ENCODE assay signal across 32 cellular contexts in genomic region chrX:136237074-136237473, GRCh38.
"Had no signal": no experiment of that assay in that cellular context is flagged by ENCODE, and none has a peak within 500 bp of the region (broad histone marks: within the 10 kb centered on the region; RNA-seq: fewer than 3 reads in every experiment).

No MANE protein-coding gene starts in this region.

- H3K27ac ChIP-seq: adrenal gland, cardiac muscle cell, VCaP had no signal

- FAIRE-seq: bronchial epithelial cell, TTC549 had no signal

- H3K4me3 ChIP-seq: adrenal gland, cardiac muscle cell had no signal

- ATAC-seq: activated CD8-positive, alpha-beta T cell treated with anti-CD3 and anti-CD28 coated beads for 36 hours; activated naive CD4-positive, alpha-beta T cell treated with anti-CD3 and anti-CD28 coated beads, Interleukin-2, amount 50 U/mL, for 72 hours; activated T-cell treated with anti-CD3 and anti-CD28 coated beads, Interleukin-2, amount 50 U/mL, for 4 hours; activated T-cell treated with anti-CD3 and anti-CD28 coated beads, Interleukin-2, amount 50 U/mL, for 72 hours; activated T-helper 17 cell treated with anti-CD3 and anti-CD28 coated beads, Interleukin-2, amount 50 U/mL, for 72 hours had no signal

- H3K9me3 ChIP-seq: adrenal gland had no signal

- H3K4me1 ChIP-seq: adrenal gland had no signal

- DNase-seq: activated B cell treated with CpG ODN at 0.5 μM for 24 hours; activated CD4-positive, alpha-beta memory T cell treated with anti-CD3 and anti-CD28 coated beads for 36 hours; activated CD4-positive, alpha-beta T cell treated with anti-CD3 and anti-CD28 coated beads for 4 hours; activated CD4-positive, alpha-beta T cell treated with anti-CD3 and anti-CD28 coated beads, Interleukin-2, amount 10 ng/mL, durations not matched to agents 24 days and 14 days; activated CD4-positive, alpha-beta T cell treated with anti-CD3 and anti-CD28 coated beads, Interleukin-2, amount 50 U/mL, for 1 hour; activated CD4-positive, alpha-beta T cell treated with anti-CD3 and anti-CD28 coated beads, Interleukin-2, amount 50 U/mL, for 4 hours; activated CD4-positive, CD25-positive, alpha-beta regulatory T cell treated with anti-CD3 and anti-CD28 coated beads, Interleukin-2, amount 50 U/mL, for 72 hours; activated CD8-positive, alpha-beta memory T cell treated with anti-CD3 and anti-CD28 coated beads, Interleukin-2, amount 50 U/mL, for 4 hours; activated CD8-positive, alpha-beta T cell treated with anti-CD3 and anti-CD28 coated beads for 36 hours; activated effector memory CD4-positive, alpha-beta T cell treated with anti-CD3 and anti-CD28 coated beads, Interleukin-2, amount 50 U/mL, for 16 hours; activated gamma-delta T cell treated with Interleukin-2 at 50 U/mL for 16 hours; activated naive CD4-positive, alpha-beta T cell; activated naive CD4-positive, alpha-beta T cell treated with anti-CD3 and anti-CD28 coated beads for 36 hours; activated naive CD4-positive, alpha-beta T cell treated with anti-CD3 and anti-CD28 coated beads, Interleukin-2, amount 50 U/mL, for 16 hours; activated naive CD8-positive, alpha-beta T cell treated with anti-CD3 and anti-CD28 coated beads for 36 hours; activated T-cell treated with anti-CD3 and anti-CD28 coated beads for 4 hours; activated T-cell treated with anti-CD3 and anti-CD28 coated beads, Interleukin-2, amount 50 U/mL, for 1 hour; activated T-cell treated with anti-CD3 and anti-CD28 coated beads, Interleukin-2, amount 50 U/mL, for 4 hours; activated T-cell treated with anti-CD3 and anti-CD28 coated beads, Interleukin-2, amount 50 U/mL, for 72 hours; adrenal gland; amniotic stem cell; aorta; caudate nucleus; cerebellar nuclear complex; T-helper 1 cell; T-helper 9 cell had no signal

- H3K27me3 ChIP-seq: adrenal gland, cardiac muscle cell had no signal
